ENCODE assay signal across 24 cellular contexts in genomic region chr5:12934722-12935121, GRCh38.
A peak's percentile ranks its signal among the peaks of the same experiment; 100 is the strongest.
DNase-seq lines count a peak whose midpoint lies in the region; ATAC-seq, FAIRE-seq and TF ChIP-seq lines count a peak whose summit lies in the region.
"Had no signal": no experiment of that assay in that cellular context is flagged by ENCODE, and none has a peak within 500 bp of the region (broad histone marks: within the 10 kb centered on the region; RNA-seq: fewer than 3 reads in every experiment).

No MANE protein-coding gene starts in this region.

- H3K36me3 Mint-ChIP-seq in activated CD4-positive, alpha-beta T cell treated with anti-CD3 and anti-CD28 coated beads, Interleukin-2, amount 10 ng/mL, durations not matched to agents 24 days and 14 days (ENCODE audit: low read depth) = no peaks in the 10 kb centered on the region
- H3K36me3 Mint-ChIP-seq: mesothelial cell of epicardium, T-cell had no signal

- H3K4me2 ChIP-seq in keratinocyte (ENCODE audit: control insufficient read depth, extremely low read depth, insufficient read depth, low read depth, low read length) = no peak overlapping the region
- H3K4me2 ChIP-seq: BLaER1 had no signal

- peaks cover 3% of the 10 kb centered on the region for H3K9me3 Mint-ChIP-seq in activated CD4-positive, alpha-beta T cell treated with anti-CD3 and anti-CD28 coated beads, Interleukin-2, amount 10 ng/mL, durations not matched to agents 24 days and 14 days
- H3K9me3 Mint-ChIP-seq: mesothelial cell of epicardium, nephron progenitor cell had no signal

- no peak overlapping the region for H2AFZ ChIP-seq in keratinocyte (ENCODE audit: control insufficient read depth, low read length)

- H3K9ac ChIP-seq in keratinocyte (ENCODE audit: control insufficient read depth, extremely low read depth, insufficient read depth, low read length) = no peak overlapping the region
- H3K9ac ChIP-seq: BLaER1 had no signal

- H3K27ac ChIP-seq in RWPE2 (ENCODE audit: poor library complexity, severe bottlenecking) (no peak overlapping the region), keratinocyte (ENCODE audit: control insufficient read depth, insufficient read depth, low read length) (no peak overlapping the region)
- H3K27ac ChIP-seq: 22Rv1, BLaER1, brain microvascular endothelial cell, upper lobe of left lung had no signal

- DNase-seq in NCI-H1105 treated with DMSO at 0.1 percent for 48 hours (lab: John Stamatoyannopoulos, UW) (peak; percentile 3), NCI-H1105 (lab: John Stamatoyannopoulos, UW) (no peak), RWPE2 (ENCODE audit: low spot score) (peak; percentile 81), keratinocyte (ENCODE audit: low read depth, low spot score) (peak; percentile 9), NCI-H2107 treated with DMSO at 0.1 percent for 48 hours (lab: John Stamatoyannopoulos, UW; ENCODE audit: unreplicated experiment) (no peak), GM19238 (ENCODE audit: insufficient read length, low spot score) (no peak)
- DNase-seq in activated CD4-positive, alpha-beta T cell treated with anti-CD3 and anti-CD28 coated beads, Interleukin-2, amount 10 ng/mL, durations not matched to agents 24 days and 14 days = no peak
- DNase-seq: activated CD4-positive, alpha-beta T cell treated with anti-CD3 and anti-CD28 coated beads, Interleukin-2, amount 50 U/mL, for 1 hour; activated CD8-positive, alpha-beta memory T cell treated with anti-CD3 and anti-CD28 coated beads, Interleukin-2, amount 50 U/mL, for 4 hours; activated effector memory CD4-positive, alpha-beta T cell treated with anti-CD3 and anti-CD28 coated beads, Interleukin-2, amount 50 U/mL, for 16 hours; brain microvascular endothelial cell; KBM-7; left colon; NCI-H1048; nephron progenitor cell; stimulated activated CD4-positive, alpha-beta T cell treated with anti-CD3 and anti-CD28 coated beads, Interleukin-2, amount 100 ng/mL, for 24 hours; stimulated activated naive CD8-positive, alpha-beta T cell treated with anti-CD3 and anti-CD28 coated beads, Interleukin-15, amount 100 ng/mL, for 72 hours; T-cell; upper lobe of left lung had no signal

- H3K4me1 Mint-ChIP-seq in activated CD4-positive, alpha-beta T cell treated with anti-CD3 and anti-CD28 coated beads, Interleukin-2, amount 10 ng/mL, durations not matched to agents 24 days and 14 days = no peaks in the 10 kb centered on the region
- H3K4me1 Mint-ChIP-seq: mesothelial cell of epicardium; nephron progenitor cell; stimulated activated naive CD8-positive, alpha-beta T cell treated with anti-CD3 and anti-CD28 coated beads, Interleukin-15, amount 100 ng/mL, for 72 hours; T-cell had no signal

- no peaks in the 10 kb centered on the region for H3K27me3 ChIP-seq in RWPE2 (ENCODE audit: insufficient read depth, poor library complexity, severe bottlenecking)
- H3K27me3 ChIP-seq in keratinocyte (ENCODE audit: control insufficient read depth, extremely low read depth, insufficient read depth, low read length) = no peaks in the 10 kb centered on the region
- H3K27me3 ChIP-seq: BLaER1, brain microvascular endothelial cell, upper lobe of left lung had no signal

- intact Hi-C loops in activated CD4-positive, alpha-beta T cell treated with anti-CD3 and anti-CD28 coated beads, Interleukin-2, amount 10 ng/mL, durations not matched to agents 24 days and 14 days (cut with micrococcal nuclease) = no loop called here

- dilution Hi-C loops in keratinocyte (cut with MboI; ENCODE audit: extremely low pct_ligation_motif_present, low sequenced_read_pairs) = no loop called here

- no peaks in the 10 kb centered on the region for H3K27me3 Mint-ChIP-seq in activated CD4-positive, alpha-beta T cell treated with anti-CD3 and anti-CD28 coated beads, Interleukin-2, amount 10 ng/mL, durations not matched to agents 24 days and 14 days
- H3K27me3 Mint-ChIP-seq: stimulated activated naive CD8-positive, alpha-beta T cell treated with anti-CD3 and anti-CD28 coated beads, Interleukin-15, amount 100 ng/mL, for 72 hours; T-cell had no signal

- H3K9me3 ChIP-seq in RWPE2 (ENCODE audit: severe bottlenecking) = no peaks in the 10 kb centered on the region
- H3K9me3 ChIP-seq in keratinocyte (ENCODE audit: control insufficient read depth, low read depth, low read length) = no peaks in the 10 kb centered on the region
- H3K9me3 ChIP-seq: BLaER1, upper lobe of left lung had no signal

- no peaks in the 10 kb centered on the region for H4K20me1 ChIP-seq in keratinocyte (ENCODE audit: control insufficient read depth, extremely low read depth, insufficient read depth, low read length)
- H4K20me1 ChIP-seq: BLaER1 had no signal

- H3K27ac Mint-ChIP-seq in activated CD4-positive, alpha-beta T cell treated with anti-CD3 and anti-CD28 coated beads, Interleukin-2, amount 10 ng/mL, durations not matched to agents 24 days and 14 days = no peak overlapping the region
- H3K27ac Mint-ChIP-seq: mesothelial cell of epicardium, nephron progenitor cell, T-cell had no signal

- TF ChIP-seq EP300 in Ishikawa (IDR thresholded peaks at IDR 0.05; ENCODE audit: borderline replicate concordance) = no peak

- TF ChIP-seq RAD21 in Ishikawa (IDR thresholded peaks at IDR 0.05; ENCODE audit: low read depth) = no peak

- H3K36me3 ChIP-seq in RWPE2 (ENCODE audit: low read depth) (no peaks in the 10 kb centered on the region), keratinocyte (ENCODE audit: control insufficient read depth in 2 of 2, extremely low read depth in 1 of 2, insufficient read depth in 2 of 2, low read length in 2 of 2) (no peaks in the 10 kb centered on the region)
- H3K36me3 ChIP-seq: BLaER1, brain microvascular endothelial cell, upper lobe of left lung had no signal

- H3K4me3 Mint-ChIP-seq in activated CD4-positive, alpha-beta T cell treated with anti-CD3 and anti-CD28 coated beads, Interleukin-2, amount 10 ng/mL, durations not matched to agents 24 days and 14 days = no peak overlapping the region
- H3K4me3 Mint-ChIP-seq: mesothelial cell of epicardium; nephron progenitor cell; stimulated activated naive CD8-positive, alpha-beta T cell treated with anti-CD3 and anti-CD28 coated beads, Interleukin-15, amount 100 ng/mL, for 72 hours; T-cell had no signal

- H3K9me1 ChIP-seq in keratinocyte (ENCODE audit: control insufficient read depth, extremely low read depth, insufficient read depth, low read length) = no peaks in the 10 kb centered on the region

- H3K4me1 ChIP-seq in RWPE2 (ENCODE audit: insufficient read depth, poor library complexity, severe bottlenecking) (peaks cover 4% of the 10 kb centered on the region), keratinocyte (ENCODE audit: control insufficient read depth, extremely low read depth, insufficient read depth, low read length) (peaks cover 3% of the 10 kb centered on the region)
- H3K4me1 ChIP-seq: BLaER1, upper lobe of left lung had no signal

- peak; percentile 88 for FAIRE-seq in keratinocyte (lab: Jason Lieb, UNC)
- FAIRE-seq: GM12892 had no signal

- H3K4me3 ChIP-seq in RWPE2 (ENCODE audit: severe bottlenecking) (no peak overlapping the region), keratinocyte (ENCODE audit: control insufficient read depth in 2 of 3, extremely low read depth in 1 of 3, insufficient read depth in 2 of 3, low read depth in 1 of 3, low read length in 3 of 3) (no peak overlapping the region)
- H3K4me3 ChIP-seq: BLaER1, upper lobe of left lung had no signal

- peak; percentile 86 for ATAC-seq in RWPE2 (ENCODE audit: low read depth)
- ATAC-seq: left colon; stimulated activated naive CD8-positive, alpha-beta T cell treated with anti-CD3 and anti-CD28 coated beads, Interleukin-15, amount 100 ng/mL, for 72 hours; T-cell had no signal

- H3K79me2 ChIP-seq in keratinocyte (ENCODE audit: control insufficient read depth, insufficient read depth, low read length) = no peaks in the 10 kb centered on the region

- TF ChIP-seq CTCF in RWPE2 (IDR thresholded peaks at IDR 0.05; ENCODE audit: poor library complexity, severe bottlenecking) = no peak
- TF ChIP-seq CTCF in keratinocyte (optimal IDR thresholded peaks at IDR 0.05 in 1 of 3, IDR thresholded peaks at IDR 0.05 in 1 of 3, conservative IDR thresholded peaks at IDR 0.05 in 1 of 3; ENCODE audit: extremely low read depth in 1 of 3, insufficient read depth in 2 of 3, low read length in 3 of 3) = no peak

TF ChIP-seq in Ishikawa, 13 proteins besides CTCF, POLR2A, EP300 and RAD21:
- TF ChIP-seq REST (IDR thresholded peaks at IDR 0.05; ENCODE audit: low read depth) = no peak
- peak; percentile 57 for TF ChIP-seq NFIC (IDR thresholded peaks at IDR 0.05)

Comparison
In these comparisons a context has a peak if more than half of its experiments do, and no peak if none do; other contexts are left out.
1. DNase-seq: peak in NCI-H1105 treated with DMSO at 0.1 percent for 48 hours (single experiment), RWPE2 (single experiment) and keratinocyte (single experiment); none in NCI-H1105 (single experiment), NCI-H2107 treated with DMSO at 0.1 percent for 48 hours (single experiment), GM19238 (single experiment) and activated CD4-positive, alpha-beta T cell treated with anti-CD3 and anti-CD28 coated beads, Interleukin-2, amount 10 ng/mL, durations not matched to agents 24 days and 14 days (single experiment).